Comparison of ENCODE assay signal across 8 cellular contexts in the genomic region with DNA sequence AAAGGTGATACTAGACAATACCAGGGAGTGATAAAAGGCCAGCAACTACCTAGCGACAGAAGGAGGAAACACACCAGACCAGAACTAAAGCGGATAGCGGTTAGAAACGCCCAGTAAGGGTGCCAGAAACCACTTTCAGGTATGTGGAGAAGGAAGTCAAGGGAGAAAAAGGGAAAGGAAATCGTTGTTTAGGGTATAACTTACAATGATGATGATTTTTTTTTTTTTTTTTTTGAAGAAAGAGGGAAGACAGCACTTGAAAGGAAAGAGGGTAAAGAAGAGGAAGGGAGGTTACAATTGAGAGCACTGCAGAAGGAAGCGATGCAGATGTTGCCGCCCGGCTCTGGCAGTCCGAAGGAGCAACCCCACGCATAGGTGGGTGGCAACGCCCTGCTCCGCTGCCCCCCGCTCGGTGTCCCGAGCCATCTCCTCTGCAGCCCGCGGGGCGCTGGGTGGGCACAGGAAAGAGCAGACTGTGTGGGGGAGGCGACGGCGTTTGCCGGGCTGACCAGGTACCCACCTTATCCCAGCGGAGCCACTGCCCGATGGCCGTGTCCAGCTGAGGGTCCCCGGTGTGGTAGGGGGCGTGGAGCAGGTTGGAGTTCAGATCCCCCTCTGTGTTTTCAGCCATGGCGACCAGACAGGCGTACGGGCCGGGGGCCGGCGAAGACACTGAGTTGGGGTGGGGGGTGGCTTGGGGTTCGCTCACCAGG. TPM values are rescaled to one million over a fixed set of nuclear protein-coding genes. Genes with fewer than 3 reads are reported as not detected.
A peak's percentile ranks its signal among the peaks of the same experiment; 100 is the strongest.
DNase-seq lines count a peak whose midpoint lies in the region; ATAC-seq, FAIRE-seq and TF ChIP-seq lines count a peak whose summit lies in the region.

No MANE protein-coding gene starts in this region.

- H3K9me3 Mint-ChIP-seq in glutamatergic neuron (ENCODE audit: unreplicated experiment) = peaks cover 12% of the 10 kb centered on the region

- H3K4me3 ChIP-seq in pancreas = peak overlapping the region; percentile 58 to 85 (median 64)

- H3K4me1 Mint-ChIP-seq in glutamatergic neuron (ENCODE audit: low read depth, unreplicated experiment) = peaks cover 17% of the 10 kb centered on the region

- peak overlapping the region; percentile 69 to 96 (median 83) for H3K27ac ChIP-seq in pancreas

- H3K9me3 ChIP-seq in pancreas = no peaks in the 10 kb centered on the region

- peak; percentile 16 for DNase-seq in activated T-cell treated with anti-CD3 and anti-CD28 coated beads for 1 hour (ENCODE audit: low read depth)
- no peak for DNase-seq in activated T-cell treated with anti-CD3 and anti-CD28 coated beads, Interleukin-2, amount 50 U/mL, for 48 hours
- DNase-seq in HTR-8/SVneo (ENCODE audit: insufficient read length, low spot score) = peak; percentile 56
- DNase-seq in OCI-M1 (lab: John Stamatoyannopoulos, UW) = peak; percentile 71
- DNase-seq in activated gamma-delta T cell treated with Interleukin-2 at 50 U/mL for 16 hours = peak; percentile 33
- DNase-seq in glutamatergic neuron = no peak
- DNase-seq in pancreas = peak in 4 of 6 donors; percentile 21 to 62 (median 43)

- peak; percentile 16 for FAIRE-seq in HTR-8/SVneo (lab: Jason Lieb, UNC)
- FAIRE-seq in pancreas (lab: Jason Lieb, UNC) = no peak

- intact Hi-C loops in pancreas (cut with DNase I) = no loop called here

- H3K27ac Mint-ChIP-seq in glutamatergic neuron (ENCODE audit: unreplicated experiment) = peak overlapping the region; percentile 93

- no peaks in the 10 kb centered on the region for H3K36me3 ChIP-seq in pancreas

- no peaks in the 10 kb centered on the region for H3K4me1 ChIP-seq in pancreas

- no peaks in the 10 kb centered on the region for H3K36me3 Mint-ChIP-seq in glutamatergic neuron (ENCODE audit: unreplicated experiment)

- H3K27me3 ChIP-seq in pancreas = no peaks in the 10 kb centered on the region

- ATAC-seq in pancreas (peak; percentile 47 to 71 (median 58)), HG02610 (IDR thresholded peaks at IDR 0.05; ENCODE audit: unreplicated experiment) (no peak)

- H3K27me3 Mint-ChIP-seq in glutamatergic neuron (ENCODE audit: unreplicated experiment) = peaks cover 15% of the 10 kb centered on the region

- WGBS in pancreas, 2 donors = 0 to 1% methylated on average over 28 to 34 of the region's 34 CpGs

- H3K4me3 Mint-ChIP-seq in glutamatergic neuron (ENCODE audit: unreplicated experiment) = peak overlapping the region; percentile 96

- no peak for TF ChIP-seq CTCF in glutamatergic neuron (IDR thresholded peaks at IDR 0.05; ENCODE audit: partially characterized antibody, unreplicated experiment)
- TF ChIP-seq CTCF in pancreas (IDR thresholded peaks at IDR 0.05) = peak in 1 of 4 donors; percentile 8

RNA-seq across cellular contexts. Expression of a gene that starts 0.5 kb away (rescaled TPM):
- 97.2 TPM for total RNA-seq in glutamatergic neuron (ENCODE audit: unreplicated experiment)
- 1 to 10 TPM; 2.2 to 9.5 (median 4.2) TPM for total RNA-seq in pancreas
- 1 to 10 TPM in 1 of 2 donors, under 1 TPM in 1; 0.96 to 1.9 TPM for polyA plus RNA-seq in pancreas

Comparison
In these comparisons a context has a peak if more than half of its experiments do, and no peak if none do; other contexts are left out.
1. DNase-seq: peak in activated T-cell treated with anti-CD3 and anti-CD28 coated beads for 1 hour (single experiment), HTR-8/SVneo (single experiment), OCI-M1 (single experiment), activated gamma-delta T cell treated with Interleukin-2 at 50 U/mL for 16 hours (single experiment) and pancreas (4 of 6); none in activated T-cell treated with anti-CD3 and anti-CD28 coated beads, Interleukin-2, amount 50 U/mL, for 48 hours (0 of 2) and glutamatergic neuron (single experiment).